Comparison of ENCODE assay signal across 19 cellular contexts in genomic region chr10:124030061-124030460, GRCh38.
"Had no signal": no experiment of that assay in that cellular context is flagged by ENCODE, and none has a peak within 500 bp of the region (broad histone marks: within the 10 kb centered on the region; RNA-seq: fewer than 3 reads in every experiment).

No MANE protein-coding gene starts in this region.

- ATAC-seq: heart left ventricle; left ventricle myocardium superior; right cardiac atrium; stimulated activated memory B cell treated with anti-CD40 and anti-IgM and Interleukin-4, amounts not matched to agents 10 μg/mL and 1 μg/mL and 100 μg/mL, for 72 hours; stimulated activated naive CD8-positive, alpha-beta T cell treated with anti-CD3 and anti-CD28 coated beads, Interleukin-15, amount 100 ng/mL, for 72 hours had no signal

- H3K27me3 ChIP-seq: transverse colon had no signal

- H3K4me3 ChIP-seq: coronary artery, heart left ventricle, smooth muscle cell, thoracic aorta, transverse colon had no signal

- H3K36me3 ChIP-seq: thoracic aorta, transverse colon had no signal

- DNase-seq: caudate nucleus; effector CD4-positive, alpha-beta T cell; endodermal cell; erythroblast; foreskin melanocyte; hypothalamus; left ventricle myocardium superior; mesendoderm; naive B cell; right cardiac atrium; stimulated activated CD4-positive, alpha-beta T cell treated with anti-CD3 and anti-CD28 coated beads, Interleukin-4, amount 100 ng/mL, for 24 hours; stimulated activated naive CD8-positive, alpha-beta T cell treated with anti-CD3 and anti-CD28 coated beads, Interleukin-15, amount 100 ng/mL, for 72 hours; substantia nigra; transverse colon had no signal

- H3K9me3 ChIP-seq: heart left ventricle, thoracic aorta, transverse colon had no signal

- H3K27ac ChIP-seq: coronary artery, heart left ventricle, thoracic aorta, transverse colon had no signal
